In the genomic region with DNA sequence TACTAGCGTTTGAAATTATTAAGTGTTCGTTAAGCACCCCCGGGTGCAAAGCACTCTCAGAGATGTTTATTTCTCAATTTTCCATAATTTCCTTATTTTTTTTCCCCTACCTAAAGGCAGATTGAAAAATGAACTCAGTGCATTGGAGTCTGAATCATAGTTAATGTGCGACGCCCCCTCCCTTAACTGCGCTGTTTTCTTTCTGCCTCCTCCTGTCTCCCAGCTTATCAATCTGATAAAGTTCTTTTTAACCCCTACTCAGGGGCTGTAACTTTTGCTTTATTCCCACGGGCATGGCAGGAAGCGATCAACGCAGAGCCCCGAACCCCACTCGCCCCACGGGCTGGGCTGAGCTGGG, we compare ENCODE assay signal across 1 cellular context.
TF ChIP-seq lines count a peak whose summit lies in the region.

No MANE protein-coding gene starts in this region.

TF ChIP-seq in WTC11, 78 proteins besides CTCF, POLR2A, EP300 and RAD21 (continued from another document):
- TF ChIP-seq PRDM15 (CRISPR knock-in tag; IDR thresholded peaks at IDR 0.05) = no peak
- TF ChIP-seq ZNF232 (CRISPR knock-in tag; IDR thresholded peaks at IDR 0.05) = no peak
- TF ChIP-seq, protein P1, sequence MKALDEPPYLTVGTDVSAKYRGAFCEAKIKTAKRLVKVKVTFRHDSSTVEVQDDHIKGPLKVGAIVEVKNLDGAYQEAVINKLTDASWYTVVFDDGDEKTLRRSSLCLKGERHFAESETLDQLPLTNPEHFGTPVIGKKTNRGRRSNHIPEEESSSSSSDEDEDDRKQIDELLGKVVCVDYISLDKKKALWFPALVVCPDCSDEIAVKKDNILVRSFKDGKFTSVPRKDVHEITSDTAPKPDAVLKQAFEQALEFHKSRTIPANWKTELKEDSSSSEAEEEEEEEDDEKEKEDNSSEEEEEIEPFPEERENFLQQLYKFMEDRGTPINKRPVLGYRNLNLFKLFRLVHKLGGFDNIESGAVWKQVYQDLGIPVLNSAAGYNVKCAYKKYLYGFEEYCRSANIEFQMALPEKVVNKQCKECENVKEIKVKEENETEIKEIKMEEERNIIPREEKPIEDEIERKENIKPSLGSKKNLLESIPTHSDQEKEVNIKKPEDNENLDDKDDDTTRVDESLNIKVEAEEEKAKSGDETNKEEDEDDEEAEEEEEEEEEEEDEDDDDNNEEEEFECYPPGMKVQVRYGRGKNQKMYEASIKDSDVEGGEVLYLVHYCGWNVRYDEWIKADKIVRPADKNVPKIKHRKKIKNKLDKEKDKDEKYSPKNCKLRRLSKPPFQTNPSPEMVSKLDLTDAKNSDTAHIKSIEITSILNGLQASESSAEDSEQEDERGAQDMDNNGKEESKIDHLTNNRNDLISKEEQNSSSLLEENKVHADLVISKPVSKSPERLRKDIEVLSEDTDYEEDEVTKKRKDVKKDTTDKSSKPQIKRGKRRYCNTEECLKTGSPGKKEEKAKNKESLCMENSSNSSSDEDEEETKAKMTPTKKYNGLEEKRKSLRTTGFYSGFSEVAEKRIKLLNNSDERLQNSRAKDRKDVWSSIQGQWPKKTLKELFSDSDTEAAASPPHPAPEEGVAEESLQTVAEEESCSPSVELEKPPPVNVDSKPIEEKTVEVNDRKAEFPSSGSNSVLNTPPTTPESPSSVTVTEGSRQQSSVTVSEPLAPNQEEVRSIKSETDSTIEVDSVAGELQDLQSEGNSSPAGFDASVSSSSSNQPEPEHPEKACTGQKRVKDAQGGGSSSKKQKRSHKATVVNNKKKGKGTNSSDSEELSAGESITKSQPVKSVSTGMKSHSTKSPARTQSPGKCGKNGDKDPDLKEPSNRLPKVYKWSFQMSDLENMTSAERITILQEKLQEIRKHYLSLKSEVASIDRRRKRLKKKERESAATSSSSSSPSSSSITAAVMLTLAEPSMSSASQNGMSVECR (CRISPR knock-in tag; IDR thresholded peaks at IDR 0.05; ENCODE audit: borderline replicate concordance) = no peak
- TF ChIP-seq, protein P2, sequence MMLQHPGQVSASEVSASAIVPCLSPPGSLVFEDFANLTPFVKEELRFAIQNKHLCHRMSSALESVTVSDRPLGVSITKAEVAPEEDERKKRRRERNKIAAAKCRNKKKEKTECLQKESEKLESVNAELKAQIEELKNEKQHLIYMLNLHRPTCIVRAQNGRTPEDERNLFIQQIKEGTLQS (CRISPR knock-in tag; conservative IDR thresholded peaks at IDR 0.05) = no peak
